Comparison of ENCODE assay signal across 1 cellular context in the genomic region with DNA sequence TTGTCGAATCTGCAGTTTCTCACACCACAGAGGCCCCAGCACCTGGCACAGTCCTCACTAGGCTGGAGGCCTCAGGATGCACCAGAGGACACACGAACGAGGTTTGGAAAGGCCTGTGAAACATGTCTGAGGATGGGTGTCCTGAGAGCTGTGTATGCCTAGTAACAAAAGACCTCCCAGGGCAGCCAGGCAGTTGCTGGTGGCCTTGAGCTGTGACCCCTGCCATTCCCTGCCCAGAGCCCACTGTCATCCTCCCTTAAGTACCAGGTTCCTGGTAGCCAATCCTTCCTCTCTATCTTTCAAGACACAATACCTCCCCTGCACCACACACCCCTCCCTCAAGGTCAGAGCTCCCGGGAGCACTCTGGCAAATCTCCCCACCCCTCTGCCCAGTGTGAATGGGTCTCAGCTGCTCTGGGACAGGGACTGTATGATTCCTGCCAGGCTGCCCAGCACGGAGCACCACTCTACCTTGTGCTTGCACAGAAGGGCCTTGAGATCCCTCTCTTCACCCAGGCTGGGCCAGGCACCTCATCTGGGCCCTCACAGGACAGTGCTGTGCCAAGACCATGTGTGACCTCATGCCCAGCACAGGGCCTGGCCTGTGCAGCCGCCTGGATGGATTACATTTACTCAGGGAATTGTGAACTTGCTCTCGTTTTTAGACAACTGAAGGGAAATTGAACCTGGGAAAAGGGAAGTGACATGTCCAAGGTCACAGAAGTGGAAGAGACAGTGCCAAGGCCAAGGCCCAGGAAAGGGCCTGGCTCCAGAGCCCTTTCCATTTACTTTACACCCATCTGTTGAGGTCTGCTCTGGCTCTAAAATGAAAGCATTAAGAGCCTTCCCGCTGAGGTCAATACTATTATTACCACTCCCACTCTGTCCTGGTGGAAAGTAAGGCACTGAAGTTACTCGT.
TF ChIP-seq lines count a peak whose summit lies in the region.

No MANE protein-coding gene starts in this region.

TF ChIP-seq in HepG2, 621 proteins besides CTCF, POLR2A, EP300 and RAD21 (continued from another document and continues in another):
- TF ChIP-seq FOXO4 (CRISPR knock-in tag; conservative IDR thresholded peaks at IDR 0.05) (no peak), TBX3 (IDR thresholded peaks at IDR 0.05; ENCODE audit: borderline replicate concordance) (no peak), SOX13 (IDR thresholded peaks at IDR 0.05) (no peak), SOX13 (CRISPR knock-in tag; conservative IDR thresholded peaks at IDR 0.05 in 1 of 2, IDR thresholded peaks at IDR 0.05 in 1 of 2) (peak in 1 of 2 experiments; percentile 7; a peak in 1 of 4 replicates), STAG1 (CRISPR knock-in tag; IDR thresholded peaks at IDR 0.05) (no peak), REST (IDR thresholded peaks at IDR 0.05; ENCODE audit: borderline replicate concordance in 1 of 2, low read depth in 1 of 2, low read length in 2 of 2) (no peak), MXD4 (CRISPR knock-in tag; IDR thresholded peaks at IDR 0.05) (no peak), ZBTB40 (IDR thresholded peaks at IDR 0.05) (no peak), ZBTB40 (CRISPR knock-in tag; IDR thresholded peaks at IDR 0.05) (0 out of 2 replicates have a peak, but pooled peaks have one; percentile 53), ZFY (CRISPR knock-in tag; IDR thresholded peaks at IDR 0.05) (0 out of 2 replicates have a peak, but pooled peaks have one; percentile 3), TAF1 (CRISPR knock-in tag; IDR thresholded peaks at IDR 0.05) (no peak), HMG20B (CRISPR knock-in tag; conservative IDR thresholded peaks at IDR 0.05) (no peak), POLR2AphosphoS2 (IDR thresholded peaks at IDR 0.05; ENCODE audit: low read depth, low read length) (0 out of 2 replicates have a peak, but pooled peaks have one; percentile 45), CBFB (CRISPR knock-in tag; IDR thresholded peaks at IDR 0.05) (no peak), SP140L (CRISPR knock-in tag; IDR thresholded peaks at IDR 0.05; ENCODE audit: borderline replicate concordance) (no peak), FOXK1 (CRISPR knock-in tag; IDR thresholded peaks at IDR 0.05; ENCODE audit: borderline replicate concordance, low read depth) (peak; percentile 18; the same call in 1 of the 2 replicates), IRF1 (CRISPR knock-in tag; IDR thresholded peaks at IDR 0.05; ENCODE audit: low read depth) (no peak), ZNF589 (CRISPR knock-in tag; conservative IDR thresholded peaks at IDR 0.05) (no peak), NFIC (IDR thresholded peaks at IDR 0.05; ENCODE audit: low read length) (no peak), ZNF670 (CRISPR knock-in tag; IDR thresholded peaks at IDR 0.05; ENCODE audit: borderline replicate concordance) (no peak), HOXA3 (CRISPR knock-in tag; IDR thresholded peaks at IDR 0.05) (0 out of 2 replicates have a peak, but pooled peaks have one; percentile 4), ZNF496 (CRISPR knock-in tag; IDR thresholded peaks at IDR 0.05; ENCODE audit: insufficient replicate concordance) (no peak), FOXA1 (IDR thresholded peaks at IDR 0.05) (no peak), FOXA1 (CRISPR knock-in tag; IDR thresholded peaks at IDR 0.05) (no peak), BCLAF1 (IDR thresholded peaks at IDR 0.05) (no peak), SMC3 (IDR thresholded peaks at IDR 0.05; ENCODE audit: low read length) (no peak), ZFYVE20 (CRISPR knock-in tag; IDR thresholded peaks at IDR 0.05; ENCODE audit: borderline replicate concordance, low read depth) (no peak), KDM1A (CRISPR knock-in tag; IDR thresholded peaks at IDR 0.05) (no peak), ZSCAN12 (CRISPR knock-in tag; IDR thresholded peaks at IDR 0.05) (no peak), MZF1 (CRISPR knock-in tag; IDR thresholded peaks at IDR 0.05; ENCODE audit: borderline replicate concordance) (no peak), ZNF263 (CRISPR knock-in tag; IDR thresholded peaks at IDR 0.05) (peak; percentile 91), ZBTB26 (CRISPR knock-in tag; IDR thresholded peaks at IDR 0.05; ENCODE audit: borderline replicate concordance) (no peak; the same call in 1 of the 2 replicates), TCF7L2 (IDR thresholded peaks at IDR 0.05; ENCODE audit: low read depth, low read length) (no peak), HDAC1 (CRISPR knock-in tag; IDR thresholded peaks at IDR 0.05) (no peak; the same call in 1 of the 2 replicates), MEIS2 (CRISPR knock-in tag; IDR thresholded peaks at IDR 0.05) (no peak)
- TF ChIP-seq, protein P1, sequence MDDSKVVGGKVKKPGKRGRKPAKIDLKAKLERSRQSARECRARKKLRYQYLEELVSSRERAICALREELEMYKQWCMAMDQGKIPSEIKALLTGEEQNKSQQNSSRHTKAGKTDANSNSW (CRISPR knock-in tag; IDR thresholded peaks at IDR 0.05; ENCODE audit: borderline replicate concordance), result no peak
- TF ChIP-seq, protein P2, sequence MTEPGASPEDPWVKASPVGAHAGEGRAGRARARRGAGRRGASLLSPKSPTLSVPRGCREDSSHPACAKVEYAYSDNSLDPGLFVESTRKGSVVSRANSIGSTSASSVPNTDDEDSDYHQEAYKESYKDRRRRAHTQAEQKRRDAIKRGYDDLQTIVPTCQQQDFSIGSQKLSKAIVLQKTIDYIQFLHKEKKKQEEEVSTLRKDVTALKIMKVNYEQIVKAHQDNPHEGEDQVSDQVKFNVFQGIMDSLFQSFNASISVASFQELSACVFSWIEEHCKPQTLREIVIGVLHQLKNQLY (CRISPR knock-in tag; IDR thresholded peaks at IDR 0.05), result no peak
